1 cellular context compared by ENCODE assay signal in the genomic region with DNA sequence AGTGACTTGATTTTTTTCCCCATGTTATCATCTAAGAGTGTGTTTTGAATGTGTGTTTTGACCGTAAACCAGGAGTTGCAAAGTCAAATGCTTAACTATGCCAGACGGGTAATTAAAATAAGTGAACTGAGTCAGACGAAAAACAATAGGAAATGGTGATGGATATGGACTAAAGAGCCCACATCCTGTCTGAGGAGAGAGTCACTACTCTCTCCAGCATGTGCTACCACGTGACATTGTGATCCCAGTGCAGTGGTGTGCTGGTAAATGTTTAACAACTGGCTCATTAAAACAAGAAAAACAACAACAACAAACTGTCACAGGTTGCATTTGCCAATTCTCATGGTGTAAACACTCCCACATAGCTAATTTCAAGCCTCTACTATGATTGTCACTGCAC.
TF ChIP-seq lines count a peak whose summit lies in the region.

No MANE protein-coding gene starts in this region.

TF ChIP-seq in IMR-90, 13 proteins besides CTCF, POLR2A, EP300 and RAD21 (continued from another document):
- TF ChIP-seq CEBPB (IDR thresholded peaks at IDR 0.05; ENCODE audit: low read depth, low read length) (no peak), MXI1 (IDR thresholded peaks at IDR 0.05; ENCODE audit: borderline replicate concordance, low read depth, low read length) (no peak), NFE2L2 (IDR thresholded peaks at IDR 0.05; ENCODE audit: low read depth, low read length) (no peak), MAFK (IDR thresholded peaks at IDR 0.05; ENCODE audit: low read depth, low read length) (no peak)
